ENCODE assay signal across 28 cellular contexts in genomic region chr10:118465300-118465874, GRCh38.
"Had no signal": no experiment of that assay in that cellular context is flagged by ENCODE, and none has a peak within 500 bp of the region (broad histone marks: within the 10 kb centered on the region; RNA-seq: fewer than 3 reads in every experiment).

No MANE protein-coding gene starts in this region.

- FAIRE-seq: urothelium cell line had no signal

- H3K36me3 ChIP-seq: left ventricle myocardium inferior, neural progenitor cell, neutrophil, right atrium auricular region, stomach, thoracic aorta, tibial artery, upper lobe of right lung had no signal

- H3K36me3 Mint-ChIP-seq: mesothelial cell of epicardium; naive B cell; natural killer cell; neural progenitor cell; stimulated activated naive B cell treated with anti-CD40 and anti-IgM and Interleukin-4, amounts not matched to agents 10 μg/mL and 1 μg/mL and 100 μg/mL, for 72 hours had no signal

- H3K4me2 ChIP-seq: hepatocyte, neural progenitor cell had no signal

- H3K27ac Mint-ChIP-seq: mesothelial cell of epicardium; naive B cell; natural killer cell; nephron progenitor cell; neural progenitor cell; progenitor cell of endocrine pancreas; stimulated activated naive B cell treated with anti-CD40 and anti-IgM and Interleukin-4, amounts not matched to agents 10 μg/mL and 1 μg/mL and 100 μg/mL, for 72 hours had no signal

- H3K4me3 Mint-ChIP-seq: mesothelial cell of epicardium; naive B cell; natural killer cell; nephron progenitor cell; neural progenitor cell; stimulated activated naive B cell treated with anti-CD40 and anti-IgM and Interleukin-4, amounts not matched to agents 10 μg/mL and 1 μg/mL and 100 μg/mL, for 72 hours had no signal

- H3K4me1 Mint-ChIP-seq: mesothelial cell of epicardium; naive B cell; natural killer cell; stimulated activated naive B cell treated with anti-CD40 and anti-IgM and Interleukin-4, amounts not matched to agents 10 μg/mL and 1 μg/mL and 100 μg/mL, for 72 hours had no signal

- DNase-seq: islet precursor cell; left ventricle myocardium inferior; mesendoderm; naive B cell; natural killer cell; nephron progenitor cell; occipital lobe; stimulated activated CD4-positive, alpha-beta T cell treated with anti-CD3 and anti-CD28 coated beads, Interleukin-12 subunit alpha, Interleukin-12 subunit beta, amount 100 ng/mL, for 4 hours; stimulated activated CD4-positive, alpha-beta T cell treated with anti-CD3 and anti-CD28 coated beads, Interleukin-15, amount 100 ng/mL, for 24 hours; stimulated activated CD4-positive, alpha-beta T cell treated with anti-CD3 and anti-CD28 coated beads, Interleukin-2, amount 100 ng/mL, for 24 hours; stimulated activated CD4-positive, alpha-beta T cell treated with anti-CD3 and anti-CD28 coated beads, Interleukin-4, amount 100 ng/mL, for 1 hour; stimulated activated naive B cell treated with anti-CD40 and anti-IgM and Interleukin-4, amounts not matched to agents 10 μg/mL and 1 μg/mL and 100 μg/mL, for 72 hours; stimulated activated naive CD8-positive, alpha-beta T cell treated with anti-CD3 and anti-CD28 coated beads, Interleukin-15, Interleukin-2, amounts not matched to agents 100 U/mL and 50 U/mL, for 24 hours; stomach; tibial artery; trophoblast cell; upper lobe of right lung had no signal

- H3K27ac ChIP-seq: hepatocyte, left ventricle myocardium inferior, neural progenitor cell, neutrophil, right atrium auricular region, skin epidermis, stomach, thoracic aorta, tibial artery, upper lobe of right lung had no signal

- H3K27me3 ChIP-seq: right atrium auricular region had no signal

- H3K9ac ChIP-seq: neural progenitor cell had no signal

- H3K4me3 ChIP-seq: hepatocyte, left ventricle myocardium inferior, lung, neural progenitor cell, right atrium auricular region, skin epidermis, stomach, thoracic aorta, tibial artery, upper lobe of right lung had no signal

- H3K9me3 Mint-ChIP-seq: mesothelial cell of epicardium, natural killer cell, neural progenitor cell had no signal

- H3K4me1 ChIP-seq: left ventricle myocardium inferior, right atrium auricular region, stomach, tibial artery, upper lobe of right lung had no signal

- H2AFZ ChIP-seq: hepatocyte, neural progenitor cell had no signal

- H3K9me3 ChIP-seq: left ventricle myocardium inferior, neutrophil, right atrium auricular region, stomach, thoracic aorta, tibial artery, upper lobe of right lung had no signal

- ATAC-seq: natural killer cell; sciatic nerve; stimulated activated naive B cell treated with anti-CD40 and anti-IgM and Interleukin-4, amounts not matched to agents 10 μg/mL and 1 μg/mL and 100 μg/mL, for 72 hours; stimulated activated naive CD8-positive, alpha-beta T cell treated with anti-CD3 and anti-CD28 coated beads, Interleukin-15, Interleukin-2, amounts not matched to agents 100 U/mL and 50 U/mL, for 24 hours; upper lobe of right lung had no signal
